1 cellular context compared by ENCODE assay signal in the genomic region with DNA sequence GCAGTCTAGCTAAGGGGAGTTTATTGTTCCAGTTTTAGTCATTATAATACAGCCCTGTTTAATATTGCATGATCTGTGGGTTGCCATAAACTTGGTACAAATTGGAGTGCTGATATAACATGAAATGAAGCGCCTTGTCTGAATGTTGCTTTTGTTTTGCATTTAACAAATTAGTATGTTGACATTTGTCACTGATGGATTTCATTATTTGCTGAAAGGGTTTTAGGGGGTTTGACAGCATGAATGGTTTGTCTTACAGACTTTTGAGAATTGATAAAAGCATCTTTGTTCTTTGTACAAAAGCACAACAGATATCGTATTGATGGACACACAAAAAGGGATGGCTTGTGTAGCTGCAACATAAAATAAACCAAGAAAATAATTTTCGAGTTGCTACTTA.
TF ChIP-seq lines count a peak whose summit lies in the region.

No MANE protein-coding gene starts in this region.

TF ChIP-seq in neural cell, 6 proteins besides CTCF, POLR2A, EP300 and RAD21:
- TF ChIP-seq MXI1 (conservative IDR thresholded peaks at IDR 0.05; ENCODE audit: poor library complexity, severe bottlenecking) = no peak
